21 cellular contexts compared by ENCODE assay signal in genomic region chr18:8373486-8373885, GRCh38.
DNase-seq lines count a peak whose midpoint lies in the region; ATAC-seq, FAIRE-seq and TF ChIP-seq lines count a peak whose summit lies in the region.
"Had no signal": no experiment of that assay in that cellular context is flagged by ENCODE, and none has a peak within 500 bp of the region (broad histone marks: within the 10 kb centered on the region; RNA-seq: fewer than 3 reads in every experiment).

No MANE protein-coding gene starts in this region.

- H3K27ac Mint-ChIP-seq in astrocyte (ENCODE audit: unreplicated experiment): no peak overlapping the region
- H3K27ac Mint-ChIP-seq: CD4-positive, alpha-beta T cell had no signal

- BruUV-seq in IMR-90 (replicated peaks; lab: Mats Ljungman, UMichigan): no TSS peak

- H3K4me3 ChIP-seq in IMR-90 (ENCODE audit: insufficient read depth, low read depth, low read length): no peak overlapping the region
- no peak overlapping the region for H3K4me3 ChIP-seq in astrocyte (ENCODE audit: insufficient read depth, low read depth, low read length)
- no peak overlapping the region for H3K4me3 ChIP-seq in fibroblast of mammary gland (ENCODE audit: control insufficient read depth, low read depth, low read length)
- H3K4me3 ChIP-seq: HAP-1, SJSA1 had no signal

- H4K5ac ChIP-seq in IMR-90 (ENCODE audit: low read depth, low read length): no peak overlapping the region

- no peak overlapping the region for H2BK20ac ChIP-seq in IMR-90 (ENCODE audit: low read depth, low read length)

- intact Hi-C loops in IMR-90 (cut with micrococcal nuclease): no loop called here
- intact Hi-C loops in Right ventricle myocardium superior (cut with DNase I): no loop called here

- dilution Hi-C loops in IMR-90 (cut with HindIII; ENCODE audit: low sequenced_read_pairs, unreplicated experiment): no loop called here

- POLR2A ChIA-PET in IMR-90 (lab: Charles Lee; ENCODE audit: unreplicated experiment): no interaction called here

- H3K9me3 Mint-ChIP-seq in astrocyte (ENCODE audit: unreplicated experiment): no peaks in the 10 kb centered on the region
- H3K9me3 Mint-ChIP-seq: CD4-positive, alpha-beta T cell had no signal

- no peak overlapping the region for H3K4ac ChIP-seq in IMR-90 (ENCODE audit: low read depth, low read length)

- TF ChIP-seq POLR2A in IMR-90 (IDR thresholded peaks at IDR 0.05; ENCODE audit: low read depth, low read length): no peak

- peaks cover 6% of the 10 kb centered on the region for H3K4me1 Mint-ChIP-seq in astrocyte (ENCODE audit: low read depth, unreplicated experiment)

- ATAC-seq in IMR-90 (ENCODE audit: low read depth): no peak
- no peak for ATAC-seq in Right ventricle myocardium superior (ENCODE audit: poor library complexity)
- ATAC-seq in HG03159 (IDR thresholded peaks at IDR 0.05; ENCODE audit: unreplicated experiment): no peak

- H3K79me2 ChIP-seq in astrocyte (ENCODE audit: insufficient read depth, low read length): no peaks in the 10 kb centered on the region

- H3K23ac ChIP-seq in IMR-90 (ENCODE audit: low read depth, low read length): no peak overlapping the region

- peaks cover 6% of the 10 kb centered on the region for H3K36me3 ChIP-seq in IMR-90 (ENCODE audit: control insufficient read depth, insufficient read depth, low read length)
- no peaks in the 10 kb centered on the region for H3K36me3 ChIP-seq in astrocyte (ENCODE audit: insufficient read depth, low read length)
- H3K36me3 ChIP-seq: BE2C, HAP-1, SJSA1 had no signal

- H3K36me3 Mint-ChIP-seq in astrocyte (ENCODE audit: low read depth, unreplicated experiment): peaks cover 3% of the 10 kb centered on the region

- H2BK5ac ChIP-seq in IMR-90 (ENCODE audit: low read depth, low read length, poor library complexity, severe bottlenecking): no peak overlapping the region

- no peak for TF ChIP-seq RAD21 in IMR-90 (IDR thresholded peaks at IDR 0.05; ENCODE audit: low read length)

- no peak overlapping the region for H2BK15ac ChIP-seq in IMR-90 (ENCODE audit: low read depth, low read length)

- H3K4me1 ChIP-seq in IMR-90 (ENCODE audit: control insufficient read depth, insufficient read depth, low read length) (peaks cover 10% of the 10 kb centered on the region), astrocyte (ENCODE audit: insufficient read depth, low read length) (no peaks in the 10 kb centered on the region)
- H3K4me1 ChIP-seq: BE2C, HAP-1 had no signal

- no peak for DNase-seq in IMR-90
- no peak for DNase-seq in astrocyte (ENCODE audit: low read depth)
- DNase-seq in fibroblast of mammary gland (ENCODE audit: low read depth): peak; percentile 29
- DNase-seq in stromal cell of bone marrow (ENCODE audit: low read depth): peak; percentile 33
- no peak for DNase-seq in activated effector memory CD4-positive, alpha-beta T cell treated with Interleukin-2 at 50 U/mL for 16 hours
- DNase-seq in Right ventricle myocardium superior: no peak
- DNase-seq in NCI-H2227 treated with DMSO at 0.1 percent for 48 hours (lab: John Stamatoyannopoulos, UW): no peak
- DNase-seq: BE2C; CD4-positive, alpha-beta T cell; NCI-H1048; NCI-H146; NCI-H2081 treated with DMSO at 0.1 percent for 48 hours; NCI-H345; NK-92 treated with Interleukin-12 subunit alpha and Interleukin-12 subunit beta, amount 100 ng/mL, for 24 hours; OCI-M1; RPMI8226; SW 1271 had no signal

- H2AFZ ChIP-seq in IMR-90 (replicated peaks; ENCODE audit: low read length, poor library complexity) (no peak overlapping the region), astrocyte (ENCODE audit: low read depth, low read length) (no peak overlapping the region)

- H2AK9ac ChIP-seq in IMR-90 (replicated peaks; ENCODE audit: low read depth, low read length, poor library complexity): no peak overlapping the region

- peak; percentile 49 for FAIRE-seq in astrocyte (lab: Jason Lieb, UNC)

- no peak overlapping the region for H3K18ac ChIP-seq in IMR-90 (ENCODE audit: low read depth, low read length)

- TF ChIP-seq CTCF in IMR-90 (conservative IDR thresholded peaks at IDR 0.05; ENCODE audit: low read depth, low read length): no peak
- TF ChIP-seq CTCF in astrocyte (IDR thresholded peaks at IDR 0.05; ENCODE audit: insufficient read depth, low read depth, low read length): no peak
- TF ChIP-seq CTCF in fibroblast of mammary gland (conservative IDR thresholded peaks at IDR 0.05; ENCODE audit: control insufficient read depth, insufficient read depth, low read depth, low read length): no peak

- H3K27me3 ChIP-seq in IMR-90 (ENCODE audit: control insufficient read depth, insufficient read depth, low read length) (no peaks in the 10 kb centered on the region), astrocyte (ENCODE audit: insufficient read depth, low read length) (no peaks in the 10 kb centered on the region)
- H3K27me3 ChIP-seq: BE2C, SJSA1 had no signal

- H3K79me1 ChIP-seq in IMR-90 (ENCODE audit: low read depth in 1 of 2, low read length in 2 of 2): no peaks in the 10 kb centered on the region

- H3K14ac ChIP-seq in IMR-90 (replicated peaks; ENCODE audit: low read depth, low read length): no peak overlapping the region; the same call in 1 of the 2 replicates

- H3K27ac ChIP-seq in IMR-90 (ENCODE audit: insufficient read depth, low read length) (no peak overlapping the region), astrocyte (ENCODE audit: low read depth, low read length) (no peak overlapping the region)
- H3K27ac ChIP-seq: KMS-11, SJSA1 had no signal

- no CpG with 5 or more reads among the region's 5 CpGs for WGBS in IMR-90 (ENCODE audit: extremely low coverage in 2 of 2, insufficient read length in 1 of 2), 2 experiments

- no peak overlapping the region for H3K4me3 Mint-ChIP-seq in astrocyte (ENCODE audit: unreplicated experiment)
- H3K4me3 Mint-ChIP-seq: CD4-positive, alpha-beta T cell had no signal

- H3K9ac ChIP-seq in IMR-90 (ENCODE audit: low read depth, low read length) (no peak overlapping the region), astrocyte (ENCODE audit: low read length) (no peak overlapping the region)
- H3K9ac ChIP-seq: KMS-11 had no signal

- H3K56ac ChIP-seq in IMR-90 (ENCODE audit: extremely low read depth, insufficient read depth, low read length): no peak overlapping the region

- H3K9me1 ChIP-seq in IMR-90 (ENCODE audit: insufficient read depth, low read length): 0 out of 2 replicates have a peak, but pooled peaks cover 11% of the 10 kb centered on the region

- H2AK5ac ChIP-seq in IMR-90 (ENCODE audit: low read depth, low read length): no peak overlapping the region

- H4K91ac ChIP-seq in IMR-90 (ENCODE audit: insufficient read depth, low read depth, low read length): no peak overlapping the region

- H3K9me3 ChIP-seq in IMR-90 (ENCODE audit: control insufficient read depth, insufficient read depth, low read length) (no peaks in the 10 kb centered on the region), astrocyte (ENCODE audit: insufficient read depth, low read depth, low read length) (no peaks in the 10 kb centered on the region)
- H3K9me3 ChIP-seq: BE2C, HAP-1, SJSA1 had no signal

- CTCF ChIA-PET in IMR-90 (lab: Yijun Ruan, JAX): no interaction called here

- no peak overlapping the region for H4K8ac ChIP-seq in IMR-90 (ENCODE audit: low read depth in 2 of 2, low read length in 2 of 2)

- no peaks in the 10 kb centered on the region for H3K27me3 Mint-ChIP-seq in astrocyte (ENCODE audit: low read depth, unreplicated experiment)

- no peaks in the 10 kb centered on the region for H4K20me1 ChIP-seq in IMR-90 (ENCODE audit: insufficient read depth, low read length)
- H4K20me1 ChIP-seq in astrocyte (ENCODE audit: insufficient read depth, low read length): no peaks in the 10 kb centered on the region

- H3K4me2 ChIP-seq in IMR-90 (ENCODE audit: low read depth, low read length) (no peak overlapping the region), astrocyte (ENCODE audit: low read length) (no peak overlapping the region)
- H3K4me2 ChIP-seq: KMS-11 had no signal

- in situ Hi-C loops in IMR-90 (cut with MboI; ENCODE audit: low sequenced_read_pairs): no loop called here

- no peak overlapping the region for H2BK120ac ChIP-seq in IMR-90 (ENCODE audit: low read depth, low read length)

TF ChIP-seq in IMR-90, 13 proteins besides CTCF, POLR2A, EP300 and RAD21:
- TF ChIP-seq CEBPB (IDR thresholded peaks at IDR 0.05; ENCODE audit: low read depth, low read length) (0 out of 2 replicates have a peak, but pooled peaks have one; percentile 23), CHD1 (IDR thresholded peaks at IDR 0.05; ENCODE audit: low read depth, low read length) (no peak)

Comparison
In these comparisons a context has a peak if more than half of its experiments do, and no peak if none do; other contexts are left out.
1. DNase-seq: peak in fibroblast of mammary gland (single experiment) and stromal cell of bone marrow (single experiment); none in IMR-90 (single experiment), astrocyte (single experiment), activated effector memory CD4-positive, alpha-beta T cell treated with Interleukin-2 at 50 U/mL for 16 hours (single experiment), Right ventricle myocardium superior (single experiment) and NCI-H2227 treated with DMSO at 0.1 percent for 48 hours (single experiment).